Comparison of ENCODE assay signal across 8 cellular contexts in genomic region chr9:109118802-109119438, GRCh38. TPM values are rescaled to one million over a fixed set of nuclear protein-coding genes. Genes with fewer than 3 reads are reported as not detected.
DNase-seq lines count a peak whose midpoint lies in the region; ATAC-seq and TF ChIP-seq lines count a peak whose summit lies in the region.

No MANE protein-coding gene starts in this region.

- WGBS in heart right ventricle, 2 donors, result 0 to 1% methylated on average over 29 of the region's 29 CpGs

- no peaks in the 10 kb centered on the region for H3K27me3 ChIP-seq in HAP-1 (ENCODE audit: low read depth)
- H3K27me3 ChIP-seq in heart right ventricle, result no peaks in the 10 kb centered on the region

- DNase-seq in HAP-1 (ENCODE audit: low spot score in 2 of 2) (peak in 1 of 2 experiments; percentile 43), heart right ventricle (no peak), retinal pigment epithelial cell (ENCODE audit: low read depth) (no peak), Ammon's horn (ENCODE audit: low spot score) (no peak)
- peak; percentile 33 for DNase-seq in activated CD8-positive, alpha-beta T cell treated with anti-CD3 and anti-CD28 coated beads, Interleukin-2, amount 10 ng/mL, durations not matched to agents 7 days and 5 days
- no peak for DNase-seq in effector CD8-positive, alpha-beta T cell (lab: John Stamatoyannopoulos, UW)

- CTCF ChIA-PET in activated CD8-positive, alpha-beta T cell treated with anti-CD3 and anti-CD28 coated beads, Interleukin-2, amount 10 ng/mL, durations not matched to agents 7 days and 5 days (lab: Charles Lee), result interaction anchor here (0.9 to 3.9 kb wide), 4 partner anchors 9 to 65 kb away, joined by 3 to 21 read pairs (median 3); no protein-coding TSS in a partner anchor

- POLR2A ChIA-PET in activated CD8-positive, alpha-beta T cell treated with anti-CD3 and anti-CD28 coated beads, Interleukin-2, amount 10 ng/mL, durations not matched to agents 7 days and 5 days (lab: Charles Lee), result interaction anchor here (0.6 to 3.6 kb wide), 7 partner anchors 9 to 73 kb away, joined by 3 to 24 read pairs (median 4); no protein-coding TSS in a partner anchor

- H3K27ac ChIP-seq in 22Rv1 (peak overlapping the region; percentile 83), heart right ventricle (peak overlapping the region; percentile 44 to 99 (median 94))

- peak overlapping the region; percentile 76 for H3K4me3 ChIP-seq in HAP-1
- peak overlapping the region; percentile 68 to 99 (median 92) for H3K4me3 ChIP-seq in heart right ventricle
- peak overlapping the region; percentile 80 for H3K4me3 ChIP-seq in retinal pigment epithelial cell (ENCODE audit: low read length)

- peaks cover 60% of the 10 kb centered on the region for H3K4me1 Mint-ChIP-seq in activated CD8-positive, alpha-beta T cell treated with anti-CD3 and anti-CD28 coated beads, Interleukin-2, amount 10 ng/mL, durations not matched to agents 7 days and 5 days (ENCODE audit: low read depth)

- in situ Hi-C loops in HAP-1 (cut with MboI; ENCODE audit: low sequenced_read_pairs), result no loop called here

- peaks cover 26% of the 10 kb centered on the region for H3K36me3 Mint-ChIP-seq in activated CD8-positive, alpha-beta T cell treated with anti-CD3 and anti-CD28 coated beads, Interleukin-2, amount 10 ng/mL, durations not matched to agents 7 days and 5 days (ENCODE audit: low read depth)

- H3K4me3 Mint-ChIP-seq in activated CD8-positive, alpha-beta T cell treated with anti-CD3 and anti-CD28 coated beads, Interleukin-2, amount 10 ng/mL, durations not matched to agents 7 days and 5 days, result peak overlapping the region; percentile 94

- no peaks in the 10 kb centered on the region for H3K9me3 Mint-ChIP-seq in activated CD8-positive, alpha-beta T cell treated with anti-CD3 and anti-CD28 coated beads, Interleukin-2, amount 10 ng/mL, durations not matched to agents 7 days and 5 days (ENCODE audit: insufficient read depth)

- H3K27me3 Mint-ChIP-seq in activated CD8-positive, alpha-beta T cell treated with anti-CD3 and anti-CD28 coated beads, Interleukin-2, amount 10 ng/mL, durations not matched to agents 7 days and 5 days (ENCODE audit: low read depth), result no peaks in the 10 kb centered on the region

- TF ChIP-seq CTCF in 22Rv1 (IDR thresholded peaks at IDR 0.05) (no peak), heart right ventricle (IDR thresholded peaks at IDR 0.05) (no peak), retinal pigment epithelial cell (conservative IDR thresholded peaks at IDR 0.05; ENCODE audit: low read depth, low read length) (no peak)

- intact Hi-C loops in heart right ventricle (cut with DNase I), result loop anchor here in 3 of 10 donors (10.0 kb wide), 2 partner anchors 104 to 186 kb away; partner anchors contain the start of gene CTNNAL1 (in 2 of the 3)

- H3K36me3 ChIP-seq in HAP-1 (replicated peaks) (no peaks in the 10 kb centered on the region; the same call in none of the 2 replicates), heart right ventricle (no peaks in the 10 kb centered on the region)

- H3K4me1 ChIP-seq in HAP-1 (peaks cover 39% of the 10 kb centered on the region), heart right ventricle (peaks cover 3 to 58% (median 45%) of the 10 kb centered on the region in 9 donors)

- no peak for ATAC-seq in activated CD8-positive, alpha-beta T cell treated with anti-CD3 and anti-CD28 coated beads, Interleukin-2, amount 10 ng/mL, durations not matched to agents 7 days and 5 days
- ATAC-seq in heart right ventricle (peak in 2 of 8 donors; percentile 5 to 6), GM18907 (IDR thresholded peaks at IDR 0.05; ENCODE audit: unreplicated experiment) (no peak)

- H3K9me3 ChIP-seq in HAP-1 (no peaks in the 10 kb centered on the region), heart right ventricle (no peaks in the 10 kb centered on the region)

- peak overlapping the region; percentile 89 for H3K27ac Mint-ChIP-seq in activated CD8-positive, alpha-beta T cell treated with anti-CD3 and anti-CD28 coated beads, Interleukin-2, amount 10 ng/mL, durations not matched to agents 7 days and 5 days

RNA-seq across cellular contexts. Expression of gene TMEM245, which starts 0.8 kb away (rescaled TPM):
- 10 to 100 TPM; 27.4 to 30.2 TPM for total RNA-seq in activated CD8-positive, alpha-beta T cell treated with anti-CD3 and anti-CD28 coated beads, Interleukin-2, amount 10 ng/mL, durations not matched to agents 7 days and 5 days
- 100 to 1,000 TPM in 5 of 10 donors, 10 to 100 TPM in 5; 84.2 to 152 (median 99.9) TPM for total RNA-seq in heart right ventricle
- polyA plus RNA-seq in heart right ventricle, result 10 to 100 TPM; 17.0 to 23.5 TPM

RNA-seq across cellular contexts. Expression of gene FRRS1L, which starts 48.1 kb away (rescaled TPM):
- total RNA-seq in activated CD8-positive, alpha-beta T cell treated with anti-CD3 and anti-CD28 coated beads, Interleukin-2, amount 10 ng/mL, durations not matched to agents 7 days and 5 days, result not detected
- total RNA-seq in heart right ventricle, result 1 to 10 TPM in 7 of 10 donors, under 1 TPM in 3; 0.61 to 3.0 (median 1.4) TPM
- polyA plus RNA-seq in heart right ventricle, result under 1 TPM in 1 of 2 donors, not detected in 1; 0.07 TPM
